ENCODE assay signal across 8 cellular contexts in genomic region chr5:154179846-154180710, GRCh38. TPM values are rescaled to one million over a fixed set of nuclear protein-coding genes. Genes with fewer than 3 reads are reported as not detected.
A peak's percentile ranks its signal among the peaks of the same experiment; 100 is the strongest.
DNase-seq lines count a peak whose midpoint lies in the region; ATAC-seq and TF ChIP-seq lines count a peak whose summit lies in the region.

No MANE protein-coding gene starts in this region.

- no peak overlapping the region for H3K27ac Mint-ChIP-seq in activated CD8-positive, alpha-beta memory T cell treated with anti-CD3 and anti-CD28 coated beads, Interleukin-2, amount 10 ng/mL, durations not matched to agents 7 days and 5 days
- no peak overlapping the region for H3K27ac Mint-ChIP-seq in activated naive CD8-positive, alpha-beta T cell treated with anti-CD3 and anti-CD28 coated beads, Interleukin-2, amount 50 U/mL, for 24 hours

- peaks cover 8% of the 10 kb centered on the region for H3K27me3 Mint-ChIP-seq in activated CD8-positive, alpha-beta memory T cell treated with anti-CD3 and anti-CD28 coated beads, Interleukin-2, amount 10 ng/mL, durations not matched to agents 7 days and 5 days
- H3K27me3 Mint-ChIP-seq in activated naive CD8-positive, alpha-beta T cell treated with anti-CD3 and anti-CD28 coated beads, Interleukin-2, amount 50 U/mL, for 24 hours = peaks cover 8% of the 10 kb centered on the region

- no peak overlapping the region for H3K4me3 Mint-ChIP-seq in activated CD8-positive, alpha-beta memory T cell treated with anti-CD3 and anti-CD28 coated beads, Interleukin-2, amount 10 ng/mL, durations not matched to agents 7 days and 5 days
- no peak overlapping the region for H3K4me3 Mint-ChIP-seq in activated naive CD8-positive, alpha-beta T cell treated with anti-CD3 and anti-CD28 coated beads, Interleukin-2, amount 50 U/mL, for 24 hours

- H3K4me3 ChIP-seq in heart right ventricle = no peak overlapping the region

- intact Hi-C loops in heart right ventricle (cut with DNase I) = loop anchor here (1.0 to 10.0 kb wide), 11 partner anchors 107 to 227 kb away; no protein-coding TSS in a partner anchor
- intact Hi-C loops in sciatic nerve (cut with DNase I) = loop anchor here (10.0 kb wide), 2 partner anchors 105 to 225 kb away; no protein-coding TSS in a partner anchor

- H3K36me3 Mint-ChIP-seq in activated CD8-positive, alpha-beta memory T cell treated with anti-CD3 and anti-CD28 coated beads, Interleukin-2, amount 10 ng/mL, durations not matched to agents 7 days and 5 days = no peaks in the 10 kb centered on the region
- no peaks in the 10 kb centered on the region for H3K36me3 Mint-ChIP-seq in activated naive CD8-positive, alpha-beta T cell treated with anti-CD3 and anti-CD28 coated beads, Interleukin-2, amount 50 U/mL, for 24 hours (ENCODE audit: low read depth)

- 58 to 60% methylated on average over 13 of the region's 13 CpGs for WGBS in heart right ventricle, 2 donors

- H3K36me3 ChIP-seq in heart right ventricle = no peaks in the 10 kb centered on the region

- H3K9me3 Mint-ChIP-seq in activated CD8-positive, alpha-beta memory T cell treated with anti-CD3 and anti-CD28 coated beads, Interleukin-2, amount 10 ng/mL, durations not matched to agents 7 days and 5 days (ENCODE audit: low read depth) = no peaks in the 10 kb centered on the region
- no peaks in the 10 kb centered on the region for H3K9me3 Mint-ChIP-seq in activated naive CD8-positive, alpha-beta T cell treated with anti-CD3 and anti-CD28 coated beads, Interleukin-2, amount 50 U/mL, for 24 hours

- ATAC-seq in activated CD8-positive, alpha-beta memory T cell treated with anti-CD3 and anti-CD28 coated beads, Interleukin-2, amount 10 ng/mL, durations not matched to agents 7 days and 5 days = peak; percentile 91
- ATAC-seq in HG03469 (IDR thresholded peaks at IDR 0.05; ENCODE audit: unreplicated experiment) (peak; percentile 78), heart right ventricle (peak; percentile 74 to 89 (median 83)), sciatic nerve (peak; percentile 85)
- peak; percentile 82 for ATAC-seq in activated naive CD8-positive, alpha-beta T cell treated with anti-CD3 and anti-CD28 coated beads, Interleukin-2, amount 50 U/mL, for 24 hours

- peaks cover 0 to 10% (median 0%) of the 10 kb centered on the region in 9 donors for H3K4me1 ChIP-seq in heart right ventricle

- CTCF ChIA-PET in activated CD8-positive, alpha-beta memory T cell treated with anti-CD3 and anti-CD28 coated beads, Interleukin-2, amount 10 ng/mL, durations not matched to agents 7 days and 5 days (lab: Charles Lee) = interaction anchor here (0.9 to 13.3 kb wide), 17 partner anchors 10 to 224 kb away, joined by 3 to 199 read pairs (median 5); partner anchors contain the start of genes FAM114A2, GALNT10 and MFAP3

- no peaks in the 10 kb centered on the region for H3K9me3 ChIP-seq in heart right ventricle

- no peak overlapping the region for H3K27ac ChIP-seq in heart right ventricle

- peaks cover 15% of the 10 kb centered on the region for H3K4me1 Mint-ChIP-seq in activated CD8-positive, alpha-beta memory T cell treated with anti-CD3 and anti-CD28 coated beads, Interleukin-2, amount 10 ng/mL, durations not matched to agents 7 days and 5 days
- no peaks in the 10 kb centered on the region for H3K4me1 Mint-ChIP-seq in activated naive CD8-positive, alpha-beta T cell treated with anti-CD3 and anti-CD28 coated beads, Interleukin-2, amount 50 U/mL, for 24 hours

- no peaks in the 10 kb centered on the region for H3K27me3 ChIP-seq in heart right ventricle

- TF ChIP-seq CTCF in GM20000 (IDR thresholded peaks at IDR 0.05; ENCODE audit: extremely low read depth, missing control alignments) = peak; percentile 56
- TF ChIP-seq CTCF in heart right ventricle (IDR thresholded peaks at IDR 0.05) = peak; percentile 57 to 88 (median 80)

- peak; percentile 57 for DNase-seq in activated CD8-positive, alpha-beta memory T cell treated with anti-CD3 and anti-CD28 coated beads, Interleukin-2, amount 10 ng/mL, durations not matched to agents 7 days and 5 days
- DNase-seq in activated CD8-positive, alpha-beta memory T cell treated with anti-CD3 and anti-CD28 coated beads for 24 hours = no peak
- DNase-seq in GM20000 (ENCODE audit: low spot score) (peak; percentile 70), NCI-H774 (lab: John Stamatoyannopoulos, UW) (peak; percentile 43), heart right ventricle (peak in 1 of 2 donors; percentile 37), sciatic nerve (ENCODE audit: low spot score) (no peak)
- DNase-seq in activated naive CD8-positive, alpha-beta T cell treated with anti-CD3 and anti-CD28 coated beads, Interleukin-2, amount 50 U/mL, for 24 hours = peak; percentile 17

RNA-seq across cellular contexts. Expression of gene GALNT10, which starts 10.5 kb away (rescaled TPM):
- 10 to 100 TPM; 28.4 to 34.8 TPM for total RNA-seq in activated CD8-positive, alpha-beta memory T cell treated with anti-CD3 and anti-CD28 coated beads, Interleukin-2, amount 10 ng/mL, durations not matched to agents 7 days and 5 days
- total RNA-seq in heart right ventricle (10 to 100 TPM in 7 of 10 donors, 1 to 10 TPM in 3; 8.9 to 19.0 (median 12.9) TPM), sciatic nerve (29.0 TPM)
- polyA plus RNA-seq in heart right ventricle = 1 to 10 TPM; 3.1 to 5.1 TPM

Comparison
In these comparisons a context has a peak if more than half of its experiments do, and no peak if none do; other contexts are left out.
1. DNase-seq: peak in activated CD8-positive, alpha-beta memory T cell treated with anti-CD3 and anti-CD28 coated beads, Interleukin-2, amount 10 ng/mL, durations not matched to agents 7 days and 5 days (single experiment), GM20000 (single experiment), NCI-H774 (single experiment) and activated naive CD8-positive, alpha-beta T cell treated with anti-CD3 and anti-CD28 coated beads, Interleukin-2, amount 50 U/mL, for 24 hours (single experiment); none in activated CD8-positive, alpha-beta memory T cell treated with anti-CD3 and anti-CD28 coated beads for 24 hours (single experiment) and sciatic nerve (single experiment).
2. Peak in every context shown above with its lines, with median percentiles within 50 percentile points of each other: ATAC-seq.